ENCODE assay signal across 19 cellular contexts in the genomic region with DNA sequence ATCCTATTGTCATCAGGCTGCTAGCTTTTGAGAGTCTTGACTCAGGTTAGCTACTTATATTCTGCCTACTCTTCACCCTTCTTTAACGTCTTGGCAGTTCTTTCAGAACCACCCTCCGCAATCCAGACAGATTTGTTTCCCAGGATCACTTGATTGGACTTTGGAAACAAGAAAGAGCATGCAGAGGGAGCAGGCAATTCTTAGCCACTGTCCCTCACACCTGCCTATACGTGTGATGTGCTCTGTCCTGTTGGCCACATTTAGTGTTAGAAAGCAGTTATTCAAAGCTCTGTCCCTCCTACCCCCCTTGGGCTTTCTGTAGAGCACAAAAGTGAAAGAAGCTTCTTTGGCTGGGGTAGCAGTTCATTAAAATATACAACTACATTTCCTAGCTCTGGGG. TPM values are rescaled to one million over a fixed set of nuclear protein-coding genes. Genes with fewer than 3 reads are reported as not detected.
A peak's percentile ranks its signal among the peaks of the same experiment; 100 is the strongest.
DNase-seq lines count a peak whose midpoint lies in the region; ATAC-seq and TF ChIP-seq lines count a peak whose summit lies in the region.
"Had no signal": no experiment of that assay in that cellular context is flagged by ENCODE, and none has a peak within 500 bp of the region (broad histone marks: within the 10 kb centered on the region; RNA-seq: fewer than 3 reads in every experiment).

No MANE protein-coding gene starts in this region.

- H3K9ac ChIP-seq in HUES48 (ENCODE audit: low read depth, low read length), result no peak overlapping the region
- peak overlapping the region; percentile 1 to 43 for H3K9ac ChIP-seq in stomach smooth muscle (ENCODE audit: low read length in 2 of 2)

- H3K27me3 ChIP-seq in HUES48 (ENCODE audit: control insufficient read depth, insufficient read depth, low read length) (no peaks in the 10 kb centered on the region), right lobe of liver (no peaks in the 10 kb centered on the region), stomach smooth muscle (ENCODE audit: control insufficient read depth in 1 of 2, insufficient read depth in 2 of 2, low read length in 2 of 2) (no peaks in the 10 kb centered on the region)
- H3K27me3 ChIP-seq: SJSA1 had no signal

- peaks cover 0 to 5% (median 2%) of the 10 kb centered on the region in 5 experiments for H3K9me3 Mint-ChIP-seq in brain
- no peaks in the 10 kb centered on the region for H3K9me3 Mint-ChIP-seq in chondrocyte (ENCODE audit: low read depth)

- no peaks in the 10 kb centered on the region for H3K9me3 ChIP-seq in HUES48 (ENCODE audit: control insufficient read depth, insufficient read depth, low read length)
- no peaks in the 10 kb centered on the region for H3K9me3 ChIP-seq in right lobe of liver
- H3K9me3 ChIP-seq in stomach smooth muscle (ENCODE audit: control insufficient read depth in 2 of 2, low read length in 2 of 2), result no peaks in the 10 kb centered on the region
- H3K9me3 ChIP-seq: HAP-1, SJSA1 had no signal

- DNase-seq in right lobe of liver (no peak), chondrocyte (ENCODE audit: low spot score) (no peak), hypothalamus (lab: John Stamatoyannopoulos, UW) (no peak), activated gamma-delta T cell (lab: John Stamatoyannopoulos, UW) (no peak)
- DNase-seq: COR-L47, DMS153, EL, KBM-7, NCI-H146, NCI-H2081, NCI-H510A, NCI-H774 had no signal

- peaks cover 7% of the 10 kb centered on the region for H3K36me3 Mint-ChIP-seq in brain
- peaks cover 2% of the 10 kb centered on the region for H3K36me3 Mint-ChIP-seq in chondrocyte (ENCODE audit: low read depth)

- H3K4me3 ChIP-seq in HUES48 (ENCODE audit: low read depth, low read length) (0 out of 2 replicates have a peak overlapping the region, but pooled peaks have one; percentile 11), right lobe of liver (no peak overlapping the region), stomach smooth muscle (ENCODE audit: low read length in 2 of 2) (peak overlapping the region; percentile 15 to 61)
- H3K4me3 ChIP-seq: HAP-1, SJSA1 had no signal

- peak overlapping the region in 3 of 5 experiments; percentile 27 to 34 (median 29) for H3K4me3 Mint-ChIP-seq in brain
- H3K4me3 Mint-ChIP-seq in chondrocyte (ENCODE audit: unreplicated experiment), result no peak overlapping the region

- WGBS in right lobe of liver (ENCODE audit: insufficient coverage, low coverage, low lambda C conversion rate, missing lambda C conversion rate), result 56% methylated on average over 3 of the region's 3 CpGs

- H3K36me3 ChIP-seq in HUES48 (ENCODE audit: control insufficient read depth, insufficient read depth, low read length), result peaks cover 88% of the 10 kb centered on the region
- peaks cover 0 to 44% (median 4%) of the 10 kb centered on the region in 4 donors for H3K36me3 ChIP-seq in right lobe of liver
- H3K36me3 ChIP-seq in stomach smooth muscle (ENCODE audit: control insufficient read depth in 2 of 2, insufficient read depth in 2 of 2, low read length in 2 of 2), result peaks cover 23 to 39% of the 10 kb centered on the region in 2 donors

- peak overlapping the region in 2 of 5 experiments; percentile 20 to 45 for H3K27ac Mint-ChIP-seq in brain
- H3K27ac Mint-ChIP-seq in chondrocyte (ENCODE audit: unreplicated experiment), result no peak overlapping the region

- TF ChIP-seq CTCF in brain (conservative IDR thresholded peaks at IDR 0.05), result no peak
- no peak for TF ChIP-seq CTCF in right lobe of liver (IDR thresholded peaks at IDR 0.05)
- TF ChIP-seq CTCF in chondrocyte (IDR thresholded peaks at IDR 0.05), result no peak

- H3K4me1 ChIP-seq in HUES48 (ENCODE audit: control insufficient read depth, insufficient read depth, low read length) (peaks cover 61% of the 10 kb centered on the region), right lobe of liver (peaks cover 0 to 47% (median 15%) of the 10 kb centered on the region in 4 donors), stomach smooth muscle (ENCODE audit: control insufficient read depth, insufficient read depth, low read length) (peaks cover 25% of the 10 kb centered on the region)

- ATAC-seq in right lobe of liver, result no peak

- H3K27ac ChIP-seq in HUES48 (ENCODE audit: low read depth, low read length) (no peak overlapping the region), right lobe of liver (peak overlapping the region in 2 of 3 donors; percentile 50 to 100), stomach smooth muscle (ENCODE audit: low read length) (peak overlapping the region; percentile 37)
- H3K27ac ChIP-seq: C4-2B, HL-60, SJSA1 had no signal

- intact Hi-C loops in right lobe of liver (cut with DNase I), result loop anchor here in 1 of 2 donors (10.0 kb wide), 1 partner anchor 211 kb away; no protein-coding TSS in a partner anchor

- TF ChIP-seq POLR2A in right lobe of liver (IDR thresholded peaks at IDR 0.05), result no peak

- H3K4me1 Mint-ChIP-seq in brain (peaks cover 44% of the 10 kb centered on the region), chondrocyte (ENCODE audit: low read depth) (peaks cover 18% of the 10 kb centered on the region)

- peaks cover 16% of the 10 kb centered on the region for H3K27me3 Mint-ChIP-seq in brain
- peaks cover 24% of the 10 kb centered on the region for H3K27me3 Mint-ChIP-seq in chondrocyte (ENCODE audit: low read depth)

RNA-seq across cellular contexts. Expression of a gene that starts 6.4 kb away (rescaled TPM):
- polyA plus RNA-seq in brain (ENCODE audit: insufficient read depth, low read depth, low replicate concordance), result 2.0 TPM
- total RNA-seq in right lobe of liver, result 10 to 100 TPM; 18.5 to 37.4 (median 29.3) TPM
- 0.63 to 1.1 TPM (median 0.82 TPM) in 3 replicates for total RNA-seq in chondrocyte

RNA-seq across cellular contexts. Expression of a gene that starts 51.9 kb away (rescaled TPM):
- 2.6 TPM for polyA plus RNA-seq in brain (ENCODE audit: insufficient read depth, low read depth, low replicate concordance)
- total RNA-seq in right lobe of liver (10 to 100 TPM in 2 of 6 experiments, 1 to 10 TPM in 4; 7.1 to 11.9 (median 9.4) TPM), chondrocyte (17.4 to 25.3 TPM (median 24.7 TPM) in 3 replicates)

Comparison
In these comparisons a context has a peak if more than half of its experiments do, and no peak if none do; other contexts are left out.
1. H3K4me3 ChIP-seq: peak in HUES48 (single experiment) and stomach smooth muscle (2 of 2); none in right lobe of liver (0 of 3).